In genomic region chr9:123349691-123350480, GRCh38 we compare ENCODE assay signal across 1 cellular context.
TF ChIP-seq lines count a peak whose summit lies in the region.

No MANE protein-coding gene starts in this region.

TF ChIP-seq in HepG2, 621 proteins besides CTCF, POLR2A, EP300 and RAD21 (continued from another document and continues in another):
- no peak for TF ChIP-seq RERE (CRISPR knock-in tag; IDR thresholded peaks at IDR 0.05; ENCODE audit: low read depth)
- TF ChIP-seq POLR2G (IDR thresholded peaks at IDR 0.05; ENCODE audit: low read depth, low read length): no peak
- TF ChIP-seq MLX (CRISPR knock-in tag; IDR thresholded peaks at IDR 0.05): no peak
- no peak for TF ChIP-seq MED13 (CRISPR knock-in tag; IDR thresholded peaks at IDR 0.05)
- TF ChIP-seq ZNF383 (CRISPR knock-in tag; IDR thresholded peaks at IDR 0.05; ENCODE audit: borderline replicate concordance): no peak
- TF ChIP-seq ZFP90 (CRISPR knock-in tag; IDR thresholded peaks at IDR 0.05; ENCODE audit: borderline replicate concordance): no peak
- TF ChIP-seq ZNF282 (IDR thresholded peaks at IDR 0.05; ENCODE audit: partially characterized antibody): no peak
- TF ChIP-seq ZNF496 (CRISPR knock-in tag; IDR thresholded peaks at IDR 0.05; ENCODE audit: insufficient replicate concordance): no peak
- TF ChIP-seq TBX3 (IDR thresholded peaks at IDR 0.05; ENCODE audit: borderline replicate concordance): no peak
- TF ChIP-seq ZNF12 (CRISPR knock-in tag; IDR thresholded peaks at IDR 0.05): no peak
- TF ChIP-seq, protein P1, sequence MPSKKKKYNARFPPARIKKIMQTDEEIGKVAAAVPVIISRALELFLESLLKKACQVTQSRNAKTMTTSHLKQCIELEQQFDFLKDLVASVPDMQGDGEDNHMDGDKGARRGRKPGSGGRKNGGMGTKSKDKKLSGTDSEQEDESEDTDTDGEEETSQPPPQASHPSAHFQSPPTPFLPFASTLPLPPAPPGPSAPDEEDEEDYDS (CRISPR knock-in tag; IDR thresholded peaks at IDR 0.05): no peak
- no peak for TF ChIP-seq ZIK1 (CRISPR knock-in tag; IDR thresholded peaks at IDR 0.05; ENCODE audit: borderline replicate concordance, low read depth)
- TF ChIP-seq SOX5 (CRISPR knock-in tag; IDR thresholded peaks at IDR 0.05; ENCODE audit: borderline replicate concordance): no peak
- TF ChIP-seq MEIS1 (CRISPR knock-in tag; IDR thresholded peaks at IDR 0.05; ENCODE audit: borderline replicate concordance): no peak
- TF ChIP-seq MIER3 (CRISPR knock-in tag; IDR thresholded peaks at IDR 0.05; ENCODE audit: borderline replicate concordance): no peak
- no peak for TF ChIP-seq SMARCC2 (IDR thresholded peaks at IDR 0.05)
- TF ChIP-seq HNRNPL (IDR thresholded peaks at IDR 0.05; ENCODE audit: low read depth, low read length): no peak
- no peak for TF ChIP-seq NCOA5 (CRISPR knock-in tag; IDR thresholded peaks at IDR 0.05)
- TF ChIP-seq, protein P2, sequence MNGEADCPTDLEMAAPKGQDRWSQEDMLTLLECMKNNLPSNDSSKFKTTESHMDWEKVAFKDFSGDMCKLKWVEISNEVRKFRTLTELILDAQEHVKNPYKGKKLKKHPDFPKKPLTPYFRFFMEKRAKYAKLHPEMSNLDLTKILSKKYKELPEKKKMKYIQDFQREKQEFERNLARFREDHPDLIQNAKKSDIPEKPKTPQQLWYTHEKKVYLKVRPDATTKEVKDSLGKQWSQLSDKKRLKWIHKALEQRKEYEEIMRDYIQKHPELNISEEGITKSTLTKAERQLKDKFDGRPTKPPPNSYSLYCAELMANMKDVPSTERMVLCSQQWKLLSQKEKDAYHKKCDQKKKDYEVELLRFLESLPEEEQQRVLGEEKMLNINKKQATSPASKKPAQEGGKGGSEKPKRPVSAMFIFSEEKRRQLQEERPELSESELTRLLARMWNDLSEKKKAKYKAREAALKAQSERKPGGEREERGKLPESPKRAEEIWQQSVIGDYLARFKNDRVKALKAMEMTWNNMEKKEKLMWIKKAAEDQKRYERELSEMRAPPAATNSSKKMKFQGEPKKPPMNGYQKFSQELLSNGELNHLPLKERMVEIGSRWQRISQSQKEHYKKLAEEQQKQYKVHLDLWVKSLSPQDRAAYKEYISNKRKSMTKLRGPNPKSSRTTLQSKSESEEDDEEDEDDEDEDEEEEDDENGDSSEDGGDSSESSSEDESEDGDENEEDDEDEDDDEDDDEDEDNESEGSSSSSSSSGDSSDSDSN (CRISPR knock-in tag; IDR thresholded peaks at IDR 0.05): no peak
- TF ChIP-seq ZC3H13 (CRISPR knock-in tag; IDR thresholded peaks at IDR 0.05): no peak
- no peak for TF ChIP-seq ONECUT2 (CRISPR knock-in tag; IDR thresholded peaks at IDR 0.05)
- TF ChIP-seq ZNF335 (CRISPR knock-in tag; IDR thresholded peaks at IDR 0.05): no peak
- TF ChIP-seq, protein P3, sequence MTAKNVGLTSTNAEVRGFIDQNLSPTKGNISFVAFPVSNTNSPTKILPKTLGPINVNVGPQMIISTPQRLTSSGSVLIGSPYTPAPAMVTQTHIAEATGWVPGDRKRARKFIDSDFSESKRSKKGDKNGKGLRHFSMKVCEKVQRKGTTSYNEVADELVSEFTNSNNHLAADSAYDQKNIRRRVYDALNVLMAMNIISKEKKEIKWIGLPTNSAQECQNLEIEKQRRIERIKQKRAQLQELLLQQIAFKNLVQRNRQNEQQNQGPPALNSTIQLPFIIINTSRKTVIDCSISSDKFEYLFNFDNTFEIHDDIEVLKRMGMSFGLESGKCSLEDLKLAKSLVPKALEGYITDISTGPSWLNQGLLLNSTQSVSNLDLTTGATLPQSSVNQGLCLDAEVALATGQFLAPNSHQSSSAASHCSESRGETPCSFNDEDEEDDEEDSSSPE (CRISPR knock-in tag; IDR thresholded peaks at IDR 0.05): no peak
- TF ChIP-seq HDAC2 (CRISPR knock-in tag; IDR thresholded peaks at IDR 0.05): no peak
- TF ChIP-seq MAZ (IDR thresholded peaks at IDR 0.05; ENCODE audit: borderline replicate concordance, low read depth, low read length): no peak
- 0 out of 2 replicates have a peak, but pooled peaks have one; percentile 24 for TF ChIP-seq MAZ (CRISPR knock-in tag; IDR thresholded peaks at IDR 0.05; ENCODE audit: low read depth)
- TF ChIP-seq ZBTB7A (CRISPR knock-in tag; IDR thresholded peaks at IDR 0.05): peak; percentile 75; the same call in 1 of the 2 replicates
- peak; percentile 58; the same call in 1 of the 2 replicates for TF ChIP-seq ZNF263 (CRISPR knock-in tag; IDR thresholded peaks at IDR 0.05)
- TF ChIP-seq NFYB (CRISPR knock-in tag; IDR thresholded peaks at IDR 0.05): no peak
- TF ChIP-seq, protein P4, sequence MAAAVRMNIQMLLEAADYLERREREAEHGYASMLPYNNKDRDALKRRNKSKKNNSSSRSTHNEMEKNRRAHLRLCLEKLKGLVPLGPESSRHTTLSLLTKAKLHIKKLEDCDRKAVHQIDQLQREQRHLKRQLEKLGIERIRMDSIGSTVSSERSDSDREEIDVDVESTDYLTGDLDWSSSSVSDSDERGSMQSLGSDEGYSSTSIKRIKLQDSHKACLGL (CRISPR knock-in tag; IDR thresholded peaks at IDR 0.05): no peak
- no peak for TF ChIP-seq ZBTB42 (CRISPR knock-in tag; IDR thresholded peaks at IDR 0.05)
- TF ChIP-seq ZNF441 (CRISPR knock-in tag; IDR thresholded peaks at IDR 0.05; ENCODE audit: borderline replicate concordance): no peak
- TF ChIP-seq PCBP1 (IDR thresholded peaks at IDR 0.05; ENCODE audit: borderline replicate concordance, low read depth, low read length): no peak
- TF ChIP-seq FOXM1 (CRISPR knock-in tag; IDR thresholded peaks at IDR 0.05): no peak
- TF ChIP-seq ZNF432 (CRISPR knock-in tag; IDR thresholded peaks at IDR 0.05; ENCODE audit: borderline replicate concordance): no peak
- no peak for TF ChIP-seq STAT5B (CRISPR knock-in tag; IDR thresholded peaks at IDR 0.05)
- no peak for TF ChIP-seq ZNF772 (CRISPR knock-in tag; IDR thresholded peaks at IDR 0.05)
- no peak for TF ChIP-seq HNRNPK (IDR thresholded peaks at IDR 0.05; ENCODE audit: low read depth, low read length, poor library complexity, severe bottlenecking)
- 0 out of 2 replicates have a peak, but pooled peaks have one; percentile 22 for TF ChIP-seq PHF8 (CRISPR knock-in tag; IDR thresholded peaks at IDR 0.05)
- TF ChIP-seq HMGXB4 (CRISPR knock-in tag; IDR thresholded peaks at IDR 0.05; ENCODE audit: borderline replicate concordance in 1 of 2, low read depth in 1 of 2): peak in 1 of 2 experiments; percentile 51; a peak in 1 of 4 replicates
- TF ChIP-seq ATF4 (CRISPR knock-in tag; IDR thresholded peaks at IDR 0.05): no peak
- TF ChIP-seq ZNF136 (CRISPR knock-in tag; IDR thresholded peaks at IDR 0.05; ENCODE audit: low read depth): no peak
- no peak for TF ChIP-seq MXD3 (CRISPR knock-in tag; IDR thresholded peaks at IDR 0.05)
- TF ChIP-seq HCFC1 (IDR thresholded peaks at IDR 0.05; ENCODE audit: low read depth, low read length): no peak
- no peak for TF ChIP-seq SAP130 (CRISPR knock-in tag; IDR thresholded peaks at IDR 0.05; ENCODE audit: low read depth)
- TF ChIP-seq, protein P5, sequence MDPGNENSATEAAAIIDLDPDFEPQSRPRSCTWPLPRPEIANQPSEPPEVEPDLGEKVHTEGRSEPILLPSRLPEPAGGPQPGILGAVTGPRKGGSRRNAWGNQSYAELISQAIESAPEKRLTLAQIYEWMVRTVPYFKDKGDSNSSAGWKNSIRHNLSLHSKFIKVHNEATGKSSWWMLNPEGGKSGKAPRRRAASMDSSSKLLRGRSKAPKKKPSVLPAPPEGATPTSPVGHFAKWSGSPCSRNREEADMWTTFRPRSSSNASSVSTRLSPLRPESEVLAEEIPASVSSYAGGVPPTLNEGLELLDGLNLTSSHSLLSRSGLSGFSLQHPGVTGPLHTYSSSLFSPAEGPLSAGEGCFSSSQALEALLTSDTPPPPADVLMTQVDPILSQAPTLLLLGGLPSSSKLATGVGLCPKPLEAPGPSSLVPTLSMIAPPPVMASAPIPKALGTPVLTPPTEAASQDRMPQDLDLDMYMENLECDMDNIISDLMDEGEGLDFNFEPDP (CRISPR knock-in tag; conservative IDR thresholded peaks at IDR 0.05): no peak
- TF ChIP-seq SALL1 (CRISPR knock-in tag; IDR thresholded peaks at IDR 0.05): no peak
- TF ChIP-seq ZNF652 (CRISPR knock-in tag; IDR thresholded peaks at IDR 0.05; ENCODE audit: borderline replicate concordance, low read depth): no peak
- TF ChIP-seq NR2F6 (IDR thresholded peaks at IDR 0.05): no peak
- TF ChIP-seq NR2F6 (CRISPR knock-in tag; IDR thresholded peaks at IDR 0.05): no peak
- TF ChIP-seq ZNF678 (CRISPR knock-in tag; IDR thresholded peaks at IDR 0.05): no peak
- TF ChIP-seq HBP1 (CRISPR knock-in tag; IDR thresholded peaks at IDR 0.05; ENCODE audit: low read depth): no peak
